26 cellular contexts compared by ENCODE assay signal in genomic region chr12:10735428-10735827, GRCh38. TPM values are rescaled to one million over a fixed set of nuclear protein-coding genes. Genes with fewer than 3 reads are reported as not detected.
DNase-seq lines count a peak whose midpoint lies in the region; ATAC-seq, FAIRE-seq and TF ChIP-seq lines count a peak whose summit lies in the region.
"Had no signal": no experiment of that assay in that cellular context is flagged by ENCODE, and none has a peak within 500 bp of the region (broad histone marks: within the 10 kb centered on the region; RNA-seq: fewer than 3 reads in every experiment).

No MANE protein-coding gene starts in this region.

- FAIRE-seq in GM12878 (lab: Jason Lieb, UNC): no peak
- FAIRE-seq: A549, D721Med, GM12891, GM18507 had no signal

- DNase-seq in activated CD8-positive, alpha-beta T cell treated with anti-CD3 and anti-CD28 coated beads for 36 hours: no peak
- no peak for DNase-seq in activated CD8-positive, alpha-beta T cell treated with anti-CD3 and anti-CD28 coated beads, Interleukin-2, amount 10 ng/mL, durations not matched to agents 7 days and 5 days
- no peak for DNase-seq in activated naive CD4-positive, alpha-beta T cell treated with anti-CD3 and anti-CD28 coated beads, Interleukin-2, amount 10 ng/mL, durations not matched to agents 7 days and 5 days
- DNase-seq in GM12878 (ENCODE audit: low read depth, low spot score) (no peak), right cardiac atrium (no peak), posterior cingulate gyrus (no peak)
- DNase-seq: 8988T; ACHN; AML-193; BE2C; CD4-positive, alpha-beta T cell; CD8-positive, alpha-beta memory T cell; DMS 273 treated with DMSO at 0.1 percent for 48 hours; DMS79; EL; GDM1; H9 had no signal

- POLR2A ChIA-PET in activated CD8-positive, alpha-beta T cell treated with anti-CD3 and anti-CD28 coated beads for 36 hours (lab: Charles Lee): interaction anchor here (2.0 kb wide), 1 partner anchor 13 kb away, joined by 7 read pairs; the partner anchor contains the start of gene YBX3
- POLR2A ChIA-PET in activated CD8-positive, alpha-beta T cell treated with anti-CD3 and anti-CD28 coated beads, Interleukin-2, amount 10 ng/mL, durations not matched to agents 7 days and 5 days (lab: Charles Lee): no interaction called here
- POLR2A ChIA-PET in GM12878 (lab: Charles Lee): no interaction called here

- H3K79me2 ChIP-seq in GM12878 (ENCODE audit: control insufficient read depth, insufficient read depth, low read length): no peaks in the 10 kb centered on the region

- no peak overlapping the region for H3K4me2 ChIP-seq in GM12878 (ENCODE audit: control insufficient read depth, insufficient read depth)
- H3K4me2 ChIP-seq: A549; BLaER1 treated with 17β-estradiol and CSF1 and Interleukin-3, amounts not matched to agents 10 nM and 100 nM; GM23338 had no signal

- no peak for TF ChIP-seq RAD21 in GM12878 (IDR thresholded peaks at IDR 0.05; ENCODE audit: insufficient read depth, low read depth, low read length)

- H3K27me3 Mint-ChIP-seq in activated CD8-positive, alpha-beta T cell treated with anti-CD3 and anti-CD28 coated beads for 36 hours: peaks cover 10% of the 10 kb centered on the region
- peaks cover 26% of the 10 kb centered on the region for H3K27me3 Mint-ChIP-seq in activated CD8-positive, alpha-beta T cell treated with anti-CD3 and anti-CD28 coated beads, Interleukin-2, amount 10 ng/mL, durations not matched to agents 7 days and 5 days (ENCODE audit: low read depth)
- peaks cover 8% of the 10 kb centered on the region for H3K27me3 Mint-ChIP-seq in activated naive CD4-positive, alpha-beta T cell treated with anti-CD3 and anti-CD28 coated beads, Interleukin-2, amount 50 U/mL, for 24 hours
- peaks cover 40% of the 10 kb centered on the region for H3K27me3 Mint-ChIP-seq in activated naive CD4-positive, alpha-beta T cell treated with anti-CD3 and anti-CD28 coated beads, Interleukin-2, amount 10 ng/mL, durations not matched to agents 7 days and 5 days

- H3K27ac Mint-ChIP-seq in activated CD8-positive, alpha-beta T cell treated with anti-CD3 and anti-CD28 coated beads for 36 hours: no peak overlapping the region
- no peak overlapping the region for H3K27ac Mint-ChIP-seq in activated CD8-positive, alpha-beta T cell treated with anti-CD3 and anti-CD28 coated beads, Interleukin-2, amount 10 ng/mL, durations not matched to agents 7 days and 5 days
- peak overlapping the region; percentile 30 for H3K27ac Mint-ChIP-seq in activated naive CD4-positive, alpha-beta T cell treated with anti-CD3 and anti-CD28 coated beads, Interleukin-2, amount 50 U/mL, for 24 hours
- H3K27ac Mint-ChIP-seq in activated naive CD4-positive, alpha-beta T cell treated with anti-CD3 and anti-CD28 coated beads, Interleukin-2, amount 10 ng/mL, durations not matched to agents 7 days and 5 days: no peak overlapping the region
- H3K27ac Mint-ChIP-seq: CD4-positive, alpha-beta T cell; CD8-positive, alpha-beta memory T cell; GM23338; H9 had no signal

- H3K4me1 ChIP-seq in GM12878 (ENCODE audit: control insufficient read depth, insufficient read depth, low read length) (0 out of 2 replicates have a peak, but pooled peaks cover 2% of the 10 kb centered on the region), right cardiac atrium (ENCODE audit: control insufficient read depth, insufficient read depth, low read length) (no peaks in the 10 kb centered on the region)
- H3K4me1 ChIP-seq: BE2C had no signal

- no peaks in the 10 kb centered on the region; a peak in 2 of 4 replicates for H3K27me3 ChIP-seq in GM12878 (replicated peaks in 1 of 2; ENCODE audit: control insufficient read depth in 2 of 2, insufficient read depth in 2 of 2, low read length in 1 of 2)
- no peaks in the 10 kb centered on the region for H3K27me3 ChIP-seq in right cardiac atrium (ENCODE audit: control insufficient read depth, insufficient read depth)
- H3K27me3 ChIP-seq: BLaER1 treated with 17β-estradiol and CSF1 and Interleukin-3, amounts not matched to agents 10 nM and 100 nM had no signal

- ATAC-seq in activated CD8-positive, alpha-beta T cell treated with anti-CD3 and anti-CD28 coated beads for 36 hours: peak; percentile 34
- ATAC-seq in activated CD8-positive, alpha-beta T cell treated with anti-CD3 and anti-CD28 coated beads, Interleukin-2, amount 10 ng/mL, durations not matched to agents 7 days and 5 days: no peak
- peak; percentile 40; the same call in 2 of the 3 replicates for ATAC-seq in GM12878
- no peak for ATAC-seq in right cardiac atrium
- ATAC-seq: A549, GM23338, HCT116 had no signal

- peaks cover 5% of the 10 kb centered on the region for H3K4me1 Mint-ChIP-seq in activated CD8-positive, alpha-beta T cell treated with anti-CD3 and anti-CD28 coated beads for 36 hours (ENCODE audit: low read depth)
- H3K4me1 Mint-ChIP-seq in activated CD8-positive, alpha-beta T cell treated with anti-CD3 and anti-CD28 coated beads, Interleukin-2, amount 10 ng/mL, durations not matched to agents 7 days and 5 days (ENCODE audit: low read depth): no peaks in the 10 kb centered on the region
- no peaks in the 10 kb centered on the region for H3K4me1 Mint-ChIP-seq in activated naive CD4-positive, alpha-beta T cell treated with anti-CD3 and anti-CD28 coated beads, Interleukin-2, amount 50 U/mL, for 24 hours
- no peaks in the 10 kb centered on the region for H3K4me1 Mint-ChIP-seq in activated naive CD4-positive, alpha-beta T cell treated with anti-CD3 and anti-CD28 coated beads, Interleukin-2, amount 10 ng/mL, durations not matched to agents 7 days and 5 days
- H3K4me1 Mint-ChIP-seq: CD8-positive, alpha-beta memory T cell; GM23338; H9 had no signal

- no peaks in the 10 kb centered on the region for H3K36me3 Mint-ChIP-seq in activated CD8-positive, alpha-beta T cell treated with anti-CD3 and anti-CD28 coated beads for 36 hours (ENCODE audit: low read depth)
- no peaks in the 10 kb centered on the region for H3K36me3 Mint-ChIP-seq in activated CD8-positive, alpha-beta T cell treated with anti-CD3 and anti-CD28 coated beads, Interleukin-2, amount 10 ng/mL, durations not matched to agents 7 days and 5 days (ENCODE audit: low read depth)
- no peaks in the 10 kb centered on the region for H3K36me3 Mint-ChIP-seq in activated naive CD4-positive, alpha-beta T cell treated with anti-CD3 and anti-CD28 coated beads, Interleukin-2, amount 50 U/mL, for 24 hours
- H3K36me3 Mint-ChIP-seq in activated naive CD4-positive, alpha-beta T cell treated with anti-CD3 and anti-CD28 coated beads, Interleukin-2, amount 10 ng/mL, durations not matched to agents 7 days and 5 days: no peaks in the 10 kb centered on the region
- H3K36me3 Mint-ChIP-seq: CD14-positive monocyte had no signal

- H3K36me3 ChIP-seq in GM12878 (ENCODE audit: control insufficient read depth in 2 of 2, insufficient read depth in 2 of 2, low read length in 1 of 2): no peaks in the 10 kb centered on the region
- H3K36me3 ChIP-seq: BE2C; BLaER1 treated with 17β-estradiol and CSF1 and Interleukin-3, amounts not matched to agents 10 nM and 100 nM had no signal

- no peak overlapping the region for H2AFZ ChIP-seq in GM12878 (ENCODE audit: control insufficient read depth, low read depth, low read length)
- H2AFZ ChIP-seq: GM23338 had no signal

- TF ChIP-seq EP300 in GM12878 (IDR thresholded peaks at IDR 0.05; ENCODE audit: borderline replicate concordance in 1 of 2, control insufficient read depth in 1 of 2, low read depth in 2 of 2, low read length in 2 of 2): no peak

- no peaks in the 10 kb centered on the region for H4K20me1 ChIP-seq in GM12878 (ENCODE audit: control insufficient read depth, insufficient read depth)
- H4K20me1 ChIP-seq: BLaER1 treated with 17β-estradiol and CSF1 and Interleukin-3, amounts not matched to agents 10 nM and 100 nM had no signal

- H3K4me3 ChIP-seq in GM12878 (no peak overlapping the region), right cardiac atrium (ENCODE audit: low read length) (no peak overlapping the region)
- H3K4me3 ChIP-seq: A549; BLaER1 treated with 17β-estradiol and CSF1 and Interleukin-3, amounts not matched to agents 10 nM and 100 nM; GM23338 had no signal

- no peak overlapping the region for H3K4me3 Mint-ChIP-seq in activated CD8-positive, alpha-beta T cell treated with anti-CD3 and anti-CD28 coated beads for 36 hours
- H3K4me3 Mint-ChIP-seq in activated CD8-positive, alpha-beta T cell treated with anti-CD3 and anti-CD28 coated beads, Interleukin-2, amount 10 ng/mL, durations not matched to agents 7 days and 5 days: no peak overlapping the region
- H3K4me3 Mint-ChIP-seq in activated naive CD4-positive, alpha-beta T cell treated with anti-CD3 and anti-CD28 coated beads, Interleukin-2, amount 50 U/mL, for 24 hours: no peak overlapping the region
- no peak overlapping the region for H3K4me3 Mint-ChIP-seq in activated naive CD4-positive, alpha-beta T cell treated with anti-CD3 and anti-CD28 coated beads, Interleukin-2, amount 10 ng/mL, durations not matched to agents 7 days and 5 days
- H3K4me3 Mint-ChIP-seq: CD14-positive monocyte; CD4-positive, alpha-beta T cell; CD8-positive, alpha-beta memory T cell; GM23338; H9 had no signal

- H3K27ac ChIP-seq in GM12878 (ENCODE audit: control insufficient read depth, insufficient read depth) (no peak overlapping the region), right cardiac atrium (ENCODE audit: low read length) (no peak overlapping the region)
- H3K27ac ChIP-seq: A549; BLaER1 treated with 17β-estradiol and CSF1 and Interleukin-3, amounts not matched to agents 10 nM and 100 nM had no signal

- CTCF ChIA-PET in activated CD8-positive, alpha-beta T cell treated with anti-CD3 and anti-CD28 coated beads for 36 hours (lab: Charles Lee): interaction anchor here (0.9 to 1.8 kb wide), 3 partner anchors 12 to 17 kb away, joined by 3 to 7 read pairs (median 3); no protein-coding TSS in a partner anchor
- CTCF ChIA-PET in activated CD8-positive, alpha-beta T cell treated with anti-CD3 and anti-CD28 coated beads, Interleukin-2, amount 10 ng/mL, durations not matched to agents 7 days and 5 days (lab: Charles Lee): interaction anchor here (0.8 to 2.5 kb wide), 2 partner anchors 9 to 14 kb away, joined by 3 to 11 read pairs; no protein-coding TSS in a partner anchor
- CTCF ChIA-PET in activated naive CD4-positive, alpha-beta T cell treated with anti-CD3 and anti-CD28 coated beads, Interleukin-2, amount 10 ng/mL, durations not matched to agents 7 days and 5 days (lab: Charles Lee): interaction anchor here (1.8 kb wide), 1 partner anchor 15 kb away, joined by 7 read pairs; no protein-coding TSS in a partner anchor
- CTCF ChIA-PET in GM12878 (lab: Yijun Ruan, JAX): interaction anchor here (1.5 to 8.1 kb wide), 2 partner anchors 11 to 14 kb away, joined by 3 to 46 read pairs; no protein-coding TSS in a partner anchor

- no peaks in the 10 kb centered on the region for H3K9me3 Mint-ChIP-seq in activated CD8-positive, alpha-beta T cell treated with anti-CD3 and anti-CD28 coated beads for 36 hours
- H3K9me3 Mint-ChIP-seq in activated CD8-positive, alpha-beta T cell treated with anti-CD3 and anti-CD28 coated beads, Interleukin-2, amount 10 ng/mL, durations not matched to agents 7 days and 5 days (ENCODE audit: insufficient read depth): no peaks in the 10 kb centered on the region
- H3K9me3 Mint-ChIP-seq in activated naive CD4-positive, alpha-beta T cell treated with anti-CD3 and anti-CD28 coated beads, Interleukin-2, amount 50 U/mL, for 24 hours: no peaks in the 10 kb centered on the region
- H3K9me3 Mint-ChIP-seq in activated naive CD4-positive, alpha-beta T cell treated with anti-CD3 and anti-CD28 coated beads, Interleukin-2, amount 10 ng/mL, durations not matched to agents 7 days and 5 days: no peaks in the 10 kb centered on the region
- H3K9me3 Mint-ChIP-seq: CD4-positive, alpha-beta T cell; CD8-positive, alpha-beta memory T cell; GM23338; H9 had no signal

- no peaks in the 10 kb centered on the region for H3K9me3 ChIP-seq in GM12878 (replicated peaks; ENCODE audit: control insufficient read depth, insufficient read depth, low read length)
- no peaks in the 10 kb centered on the region for H3K9me3 ChIP-seq in right cardiac atrium (ENCODE audit: control insufficient read depth, low read length)
- H3K9me3 ChIP-seq: A549; BE2C; BLaER1 treated with 17β-estradiol and CSF1 and Interleukin-3, amounts not matched to agents 10 nM and 100 nM had no signal

- SMC1A ChIA-PET in GM12878 (lab: Charles Lee; ENCODE audit: uncharacterized antibody, unreplicated experiment): interaction anchor here (1.8 kb wide), 1 partner anchor 9 kb away, joined by 4 read pairs; no protein-coding TSS in a partner anchor

- RAD21 ChIA-PET in GM12878 (lab: Charles Lee; ENCODE audit: unreplicated experiment): interaction anchor here (1.4 to 1.7 kb wide), 2 partner anchors 12 to 14 kb away, joined by 4 to 6 read pairs; no protein-coding TSS in a partner anchor

- H3K9ac ChIP-seq in GM12878 (ENCODE audit: control insufficient read depth, insufficient read depth, low read length): no peak overlapping the region
- H3K9ac ChIP-seq: BLaER1 treated with 17β-estradiol and CSF1 and Interleukin-3, amounts not matched to agents 10 nM and 100 nM had no signal

- BruUV-seq in GM12878 (replicated peaks; lab: Mats Ljungman, UMichigan): no TSS peak

- no peak for TF ChIP-seq POLR2A in GM12878 (IDR thresholded peaks at IDR 0.05; ENCODE audit: low read depth, low read length)

- intact Hi-C loops in activated CD8-positive, alpha-beta T cell treated with anti-CD3 and anti-CD28 coated beads for 36 hours (cut with micrococcal nuclease): no loop called here
- intact Hi-C loops in GM12878 (cut with micrococcal nuclease; ENCODE audit: unreplicated experiment): no loop called here
- intact Hi-C loops in right cardiac atrium (cut with DNase I): no loop called here
- intact Hi-C loops in posterior cingulate gyrus (cut with DNase I): no loop called here

- no peak for TF ChIP-seq CTCF in activated CD8-positive, alpha-beta T cell treated with anti-CD3 and anti-CD28 coated beads for 36 hours (IDR thresholded peaks at IDR 0.05)
- no peak for TF ChIP-seq CTCF in GM12878 (IDR thresholded peaks at IDR 0.05 in 2 of 3, conservative IDR thresholded peaks at IDR 0.05 in 1 of 3; ENCODE audit: control insufficient read depth in 2 of 3, extremely low read depth in 1 of 3, insufficient read depth in 1 of 3, low read depth in 3 of 3, low read length in 3 of 3)

- in situ Hi-C loops in GM12878 (cut with MboI): no loop called here

RNA-seq across cellular contexts. Expression of gene YBX3, which starts 12.3 kb away (rescaled TPM):
- 100 to 1,000 TPM; 258 to 273 TPM for total RNA-seq in activated CD8-positive, alpha-beta T cell treated with anti-CD3 and anti-CD28 coated beads for 36 hours
- total RNA-seq in activated CD8-positive, alpha-beta T cell treated with anti-CD3 and anti-CD28 coated beads, Interleukin-2, amount 10 ng/mL, durations not matched to agents 7 days and 5 days: 10 to 100 TPM; 85.4 to 91.9 TPM
- 110 and 114 TPM in 2 replicates for total RNA-seq in GM12878 (2013; cell fraction: nucleolus; rRNA removed)
- total RNA-seq in GM12878 (2014; rRNA removed) (71.7 and 83.5 TPM in 2 replicates), GM12878 (2014; rRNA removed; fragmentation: Illumina TruSeq; extraction: Trizol) (110 TPM in 2 replicates), GM12878 (2021) (221 and 234 TPM in 2 replicates), right cardiac atrium (100 to 1,000 TPM; 585 to 928 (median 744) TPM)
- 46.5 TPM for polyA plus RNA-seq in GM12878 (2011; ENCODE audit: low read depth)
- polyA plus RNA-seq in GM12878 (2011; rRNA removed) (97.2 and 98.6 TPM in 2 replicates), GM12878 (2014; fragmentation: Illumina TruSeq; extraction: Trizol) (162 and 211 TPM in 2 replicates), GM12878 (2014; fragmentation: Nextera tagmentation; extraction: Ambion mirVana) (100 to 1,000 TPM in 1 of 2 experiments, 10 to 100 TPM in 1; 49.1 to 113 TPM), GM12878 (2014; rRNA removed) (116 and 123 TPM in 2 replicates), GM12878 (2016; fragmentation: Nextera tagmentation; extraction: Ambion mirVana) (100 to 1,000 TPM in 1 of 2 experiments, 10 to 100 TPM in 1; 25.9 to 169 TPM), right cardiac atrium (490 TPM)
- polyA plus RNA-seq in GM12878 (2011; cell fraction: cytosol; rRNA removed): 115 and 130 TPM in 2 replicates
- polyA plus RNA-seq in GM12878 (2011; cell fraction: nucleus; rRNA removed): 180 and 225 TPM in 2 replicates
- 88.0 and 148 TPM in 2 replicates for polyA plus RNA-seq in GM12878 (2012)
- polyA minus RNA-seq in GM12878 (2011; rRNA and poly(A)+ RNA removed): 59.5 and 81.5 TPM in 2 replicates
- polyA minus RNA-seq in GM12878 (2011; cell fraction: cytosol; rRNA and poly(A)+ RNA removed): 34.6 and 35.9 TPM in 2 replicates
- 102 and 136 TPM in 2 replicates for polyA minus RNA-seq in GM12878 (2011; cell fraction: nucleus; rRNA and poly(A)+ RNA removed)

Comparison
In these comparisons a context has a peak if more than half of its experiments do, and no peak if none do; other contexts are left out.
1. ATAC-seq: peak in activated CD8-positive, alpha-beta T cell treated with anti-CD3 and anti-CD28 coated beads for 36 hours (single experiment) and GM12878 (single experiment); none in activated CD8-positive, alpha-beta T cell treated with anti-CD3 and anti-CD28 coated beads, Interleukin-2, amount 10 ng/mL, durations not matched to agents 7 days and 5 days (single experiment) and right cardiac atrium (0 of 2).